9 cellular contexts compared by ENCODE assay signal in genomic region chr11:206002-206384, GRCh38. TPM values are rescaled to one million over a fixed set of nuclear protein-coding genes. Genes with fewer than 3 reads are reported as not detected.
DNase-seq lines count a peak whose midpoint lies in the region; ATAC-seq and TF ChIP-seq lines count a peak whose summit lies in the region.
"Had no signal": no experiment of that assay in that cellular context is flagged by ENCODE, and none has a peak within 500 bp of the region (broad histone marks: within the 10 kb centered on the region; RNA-seq: fewer than 3 reads in every experiment).

No MANE protein-coding gene starts in this region.

- H3K9me3 Mint-ChIP-seq in activated T-cell treated with anti-CD3 and anti-CD28 coated beads, Interleukin-2, amount 50 U/mL, for 4 hours: no peaks in the 10 kb centered on the region
- H3K9me3 Mint-ChIP-seq in brain (no peaks in the 10 kb centered on the region), memory B cell (no peaks in the 10 kb centered on the region)

- H3K4me3 ChIP-seq in upper lobe of right lung: peak overlapping the region; percentile 88

- no peaks in the 10 kb centered on the region for H3K9me3 ChIP-seq in upper lobe of right lung

- H3K4me1 Mint-ChIP-seq in activated T-cell treated with anti-CD3 and anti-CD28 coated beads, Interleukin-2, amount 50 U/mL, for 4 hours (ENCODE audit: low read depth): peaks cover 58% of the 10 kb centered on the region
- H3K4me1 Mint-ChIP-seq in brain (peaks cover 45% of the 10 kb centered on the region), memory B cell (peaks cover 30% of the 10 kb centered on the region)

- TF ChIP-seq CTCF in brain (conservative IDR thresholded peaks at IDR 0.05): no peak
- no peak for TF ChIP-seq CTCF in upper lobe of right lung (IDR thresholded peaks at IDR 0.05)

- intact Hi-C loops in upper lobe of right lung (cut with DNase I): no loop called here

- DNase-seq in activated T-cell treated with anti-CD3 and anti-CD28 coated beads, Interleukin-2, amount 50 U/mL, for 4 hours: no peak
- DNase-seq in activated T-cell treated with anti-CD3 and anti-CD28 coated beads for 4 hours (no peak), memory B cell (ENCODE audit: low spot score in 2 of 2) (no peak), upper lobe of right lung (peak; percentile 46), SKM-1 (lab: John Stamatoyannopoulos, UW; ENCODE audit: unreplicated experiment) (no peak)
- DNase-seq: DMS79 had no signal

- H3K4me3 Mint-ChIP-seq in activated T-cell treated with anti-CD3 and anti-CD28 coated beads, Interleukin-2, amount 50 U/mL, for 4 hours: peak overlapping the region; percentile 91
- H3K4me3 Mint-ChIP-seq in brain (peak overlapping the region; percentile 95 to 98 (median 98)), memory B cell (peak overlapping the region; percentile 90)

- H3K27ac Mint-ChIP-seq in brain: peak overlapping the region; percentile 95 to 100 (median 97)
- H3K27ac Mint-ChIP-seq in memory B cell: peak overlapping the region; percentile 90

- H3K4me1 ChIP-seq in upper lobe of right lung: peaks cover 35% of the 10 kb centered on the region

- ATAC-seq in activated T-cell treated with anti-CD3 and anti-CD28 coated beads, Interleukin-2, amount 50 U/mL, for 4 hours: no peak
- ATAC-seq in memory B cell (ENCODE audit: low read depth): no peak
- ATAC-seq in upper lobe of right lung: no peak
- ATAC-seq in HG03565 (IDR thresholded peaks at IDR 0.05; ENCODE audit: unreplicated experiment): no peak
- no peak for ATAC-seq in HG03460 (IDR thresholded peaks at IDR 0.05; ENCODE audit: unreplicated experiment)

- peak overlapping the region; percentile 99 for H3K27ac ChIP-seq in upper lobe of right lung

- H3K36me3 Mint-ChIP-seq in activated T-cell treated with anti-CD3 and anti-CD28 coated beads, Interleukin-2, amount 50 U/mL, for 4 hours (ENCODE audit: insufficient read depth): peaks cover 14% of the 10 kb centered on the region
- H3K36me3 Mint-ChIP-seq in brain (peaks cover 15% of the 10 kb centered on the region), memory B cell (peaks cover 14% of the 10 kb centered on the region)

- peaks cover 44% of the 10 kb centered on the region for H3K36me3 ChIP-seq in upper lobe of right lung

- H3K27me3 ChIP-seq in upper lobe of right lung: no peaks in the 10 kb centered on the region

- H3K27me3 Mint-ChIP-seq in activated T-cell treated with anti-CD3 and anti-CD28 coated beads, Interleukin-2, amount 50 U/mL, for 4 hours (ENCODE audit: low read depth): no peaks in the 10 kb centered on the region
- H3K27me3 Mint-ChIP-seq in brain: peaks cover 15% of the 10 kb centered on the region
- H3K27me3 Mint-ChIP-seq in memory B cell: no peaks in the 10 kb centered on the region

RNA-seq across cellular contexts. Expression of gene BET1L, which starts 1.2 kb away (rescaled TPM):
- total RNA-seq in activated T-cell treated with anti-CD3 and anti-CD28 coated beads, Interleukin-2, amount 50 U/mL, for 4 hours: 10 to 100 TPM; 41.1 to 46.1 (median 42.6) TPM
- polyA plus RNA-seq in brain (ENCODE audit: insufficient read depth, low read depth, low replicate concordance): 23.8 TPM
- 57.9 TPM for total RNA-seq in upper lobe of right lung

RNA-seq across cellular contexts. Expression of gene RIC8A, which starts 1.5 kb away (rescaled TPM):
- 100 to 1,000 TPM; 145 to 152 (median 151) TPM for total RNA-seq in activated T-cell treated with anti-CD3 and anti-CD28 coated beads, Interleukin-2, amount 50 U/mL, for 4 hours
- 58.4 TPM for polyA plus RNA-seq in brain (ENCODE audit: insufficient read depth, low read depth, low replicate concordance)
- total RNA-seq in upper lobe of right lung: 91.8 TPM

RNA-seq across cellular contexts. Expression of gene SCGB1C1, which starts 13.1 kb away (rescaled TPM):
- total RNA-seq in activated T-cell treated with anti-CD3 and anti-CD28 coated beads, Interleukin-2, amount 50 U/mL, for 4 hours: not detected
- not detected for polyA plus RNA-seq in brain (ENCODE audit: insufficient read depth, low read depth, low replicate concordance)
- not detected for total RNA-seq in upper lobe of right lung

RNA-seq across cellular contexts. Expression of gene SIRT3, which starts 30.1 kb away (rescaled TPM):
- total RNA-seq in activated T-cell treated with anti-CD3 and anti-CD28 coated beads, Interleukin-2, amount 50 U/mL, for 4 hours: 10 to 100 TPM in 1 of 3 donors, 1 to 10 TPM in 2; 7.0 to 12.6 (median 8.3) TPM
- 17.3 TPM for polyA plus RNA-seq in brain (ENCODE audit: insufficient read depth, low read depth, low replicate concordance)
- 15.7 TPM for total RNA-seq in upper lobe of right lung

RNA-seq across cellular contexts. Expression of gene PSMD13, which starts 30.8 kb away (rescaled TPM):
- total RNA-seq in activated T-cell treated with anti-CD3 and anti-CD28 coated beads, Interleukin-2, amount 50 U/mL, for 4 hours: 100 to 1,000 TPM; 348 to 399 (median 390) TPM
- 86.5 TPM for polyA plus RNA-seq in brain (ENCODE audit: insufficient read depth, low read depth, low replicate concordance)
- 89.9 TPM for total RNA-seq in upper lobe of right lung
